13 cellular contexts compared by ENCODE assay signal in the genomic region with DNA sequence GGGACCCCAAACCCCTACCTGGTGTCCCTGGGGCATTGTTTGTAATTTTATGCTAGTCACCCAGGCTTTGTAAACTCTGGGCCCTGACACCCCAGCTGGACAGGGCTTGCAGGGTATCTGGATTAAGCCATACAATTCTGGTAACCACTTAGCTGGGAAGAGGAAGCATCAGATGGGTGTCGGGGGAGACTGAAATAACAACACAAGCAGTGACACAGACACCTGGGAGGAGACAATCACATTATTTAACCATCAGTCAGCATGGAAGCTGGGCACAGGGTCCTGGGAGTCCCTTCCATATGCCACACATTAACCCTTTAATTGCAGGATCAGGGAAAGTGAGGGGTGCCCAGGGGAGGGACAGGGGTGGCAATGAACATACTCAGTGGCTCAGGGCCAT. TPM values are rescaled to one million over a fixed set of nuclear protein-coding genes. Genes with fewer than 3 reads are reported as not detected.
A peak's percentile ranks its signal among the peaks of the same experiment; 100 is the strongest.
DNase-seq lines count a peak whose midpoint lies in the region; ATAC-seq and TF ChIP-seq lines count a peak whose summit lies in the region.
"Had no signal": no experiment of that assay in that cellular context is flagged by ENCODE, and none has a peak within 500 bp of the region (broad histone marks: within the 10 kb centered on the region; RNA-seq: fewer than 3 reads in every experiment).

No MANE protein-coding gene starts in this region.

- H3K79me2 ChIP-seq in PC-3 (ENCODE audit: low read length) (no peaks in the 10 kb centered on the region), Karpas-422 (ENCODE audit: low read length) (no peaks in the 10 kb centered on the region)

- peak overlapping the region; percentile 82 for H3K4me3 Mint-ChIP-seq in nephron progenitor cell

- H3K27me3 Mint-ChIP-seq in nephron progenitor cell (ENCODE audit: low read depth, poor library complexity): peaks cover 70% of the 10 kb centered on the region
- H3K27me3 Mint-ChIP-seq: activated CD4-positive, alpha-beta T cell treated with anti-CD3 and anti-CD28 coated beads, Interleukin-2, amount 10 ng/mL, durations not matched to agents 24 days and 14 days had no signal

- BruUV-seq in PC-3 (replicated peaks; lab: Mats Ljungman, UMichigan): no TSS peak

- H3K36me3 ChIP-seq in PC-3 (ENCODE audit: low read depth, low read length) (no peaks in the 10 kb centered on the region), Karpas-422 (ENCODE audit: insufficient read depth, low read length) (no peaks in the 10 kb centered on the region)
- H3K36me3 ChIP-seq: heart left ventricle, tibial artery had no signal

- TF ChIP-seq CTCF in PC-3 (conservative IDR thresholded peaks at IDR 0.05; ENCODE audit: low read depth, low read length): no peak
- TF ChIP-seq CTCF in nephron progenitor cell (IDR thresholded peaks at IDR 0.05): no peak

- no peaks in the 10 kb centered on the region for H3K36me3 Mint-ChIP-seq in nephron progenitor cell (ENCODE audit: low read depth)

- H4K20me1 ChIP-seq in PC-3 (ENCODE audit: low read length) (no peaks in the 10 kb centered on the region), Karpas-422 (ENCODE audit: insufficient read depth, low read depth, low read length) (no peaks in the 10 kb centered on the region)

- peak overlapping the region; percentile 95; the same call in 1 of the 2 replicates for H3K4me2 ChIP-seq in PC-3 (ENCODE audit: low read length)
- H3K4me2 ChIP-seq in Karpas-422 (ENCODE audit: low read depth, low read length, poor library complexity, severe bottlenecking): no peak overlapping the region

- H3K27ac ChIP-seq in PC-3 (ENCODE audit: low read length): no peak overlapping the region
- H3K27ac ChIP-seq in Karpas-422 (ENCODE audit: low read length): no peak overlapping the region

- H3K4me3 ChIP-seq in PC-3 (ENCODE audit: low read length) (no peak overlapping the region), Karpas-422 (ENCODE audit: low read length) (no peak overlapping the region)

- H3K9me3 ChIP-seq in PC-3 (ENCODE audit: low read length) (no peaks in the 10 kb centered on the region), Karpas-422 (ENCODE audit: low read length) (no peaks in the 10 kb centered on the region)
- H3K9me3 ChIP-seq: heart left ventricle, tibial artery had no signal

- CTCF ChIA-PET in PC-3 (lab: Charles Lee): no interaction called here

- H3K4me1 ChIP-seq in PC-3 (ENCODE audit: insufficient read depth, low read length): peaks cover 18% of the 10 kb centered on the region
- peaks cover 13% of the 10 kb centered on the region for H3K4me1 ChIP-seq in Karpas-422 (ENCODE audit: low read length)

- POLR2A ChIA-PET in PC-3 (lab: Charles Lee; ENCODE audit: unreplicated experiment): no interaction called here

- H3K9me2 ChIP-seq in PC-3 (replicated peaks; ENCODE audit: low read length) (no peaks in the 10 kb centered on the region), Karpas-422 (replicated peaks; ENCODE audit: insufficient read depth, low read length) (no peaks in the 10 kb centered on the region)

- H3K4me1 Mint-ChIP-seq in nephron progenitor cell: peaks cover 41% of the 10 kb centered on the region

- peak; percentile 41 for DNase-seq in activated CD8-positive, alpha-beta memory T cell treated with anti-CD3 and anti-CD28 coated beads, Interleukin-2, amount 50 U/mL, for 48 hours
- no peak for DNase-seq in activated CD8-positive, alpha-beta memory T cell treated with anti-CD3 and anti-CD28 coated beads for 24 hours
- DNase-seq in PC-3 (no peak), nephron progenitor cell (no peak), Karpas-422 (no peak)
- DNase-seq: activated CD4-positive, alpha-beta T cell treated with anti-CD3 and anti-CD28 coated beads, Interleukin-2, amount 10 ng/mL, durations not matched to agents 24 days and 14 days; activated T-cell treated with anti-CD3 and anti-CD28 coated beads, Interleukin-2, amount 50 U/mL, for 48 hours; amygdala; heart left ventricle; NCI-H1694; NCI-H510A treated with DMSO at 0.1 percent for 48 hours; tibial artery had no signal

- intact Hi-C loops in PC-3 (cut with micrococcal nuclease): loop anchor here (5.0 kb wide), 1 partner anchor 35 kb away; no protein-coding TSS in a partner anchor

- H3K27me3 ChIP-seq in PC-3 (ENCODE audit: low read length) (no peaks in the 10 kb centered on the region), Karpas-422 (ENCODE audit: low read length) (no peaks in the 10 kb centered on the region)
- H3K27me3 ChIP-seq: heart left ventricle, tibial artery had no signal

- H3K9me3 Mint-ChIP-seq in nephron progenitor cell: no peaks in the 10 kb centered on the region
- H3K9me3 Mint-ChIP-seq: activated CD4-positive, alpha-beta T cell treated with anti-CD3 and anti-CD28 coated beads, Interleukin-2, amount 10 ng/mL, durations not matched to agents 24 days and 14 days had no signal

- no peak overlapping the region for H3K9ac ChIP-seq in PC-3 (ENCODE audit: low read length)
- no peak overlapping the region for H3K9ac ChIP-seq in Karpas-422 (ENCODE audit: low read length)

- no peak overlapping the region for H2AFZ ChIP-seq in PC-3 (ENCODE audit: low read length)
- H2AFZ ChIP-seq in Karpas-422 (ENCODE audit: low read length): no peak overlapping the region

- no peak overlapping the region for H3K27ac Mint-ChIP-seq in nephron progenitor cell

- ATAC-seq in PC-3 (no peak), HG03108 (IDR thresholded peaks at IDR 0.05; ENCODE audit: unreplicated experiment) (no peak)

- no peaks in the 10 kb centered on the region for H3F3A ChIP-seq in PC-3 (ENCODE audit: low read length, unreplicated experiment)

RNA-seq across cellular contexts. Expression of a gene that starts 29.8 kb away (rescaled TPM):
- 0.58 and 0.63 TPM in 2 replicates for total RNA-seq in PC-3 (2014; rRNA removed)
- total RNA-seq in Karpas-422 (2014; rRNA removed; shearing (Covaris generic); ENCODE audit: low replicate concordance): 0.41 and 1.0 TPM in 2 replicates

RNA-seq across cellular contexts. Expression of a gene that starts 38.0 kb away (rescaled TPM):
- total RNA-seq in PC-3 (2014; rRNA removed): 24.0 and 30.9 TPM in 2 replicates
- total RNA-seq in Karpas-422 (2014; rRNA removed; shearing (Covaris generic); ENCODE audit: low replicate concordance): 26.2 and 31.1 TPM in 2 replicates

RNA-seq across cellular contexts. Expression of a gene that starts 38.2 kb away (rescaled TPM):
- total RNA-seq in PC-3 (2014; rRNA removed): 128 and 149 TPM in 2 replicates
- total RNA-seq in Karpas-422 (2014; rRNA removed; shearing (Covaris generic); ENCODE audit: low replicate concordance): 14.0 and 31.9 TPM in 2 replicates

RNA-seq across cellular contexts. Expression of a gene that starts 42.0 kb away (rescaled TPM):
- total RNA-seq in PC-3 (2014; rRNA removed): 4.2 and 6.2 TPM in 2 replicates
- 15.5 and 26.2 TPM in 2 replicates for total RNA-seq in Karpas-422 (2014; rRNA removed; shearing (Covaris generic); ENCODE audit: low replicate concordance)

RNA-seq across cellular contexts. Expression of a gene that starts 45.8 kb away (rescaled TPM):
- total RNA-seq in PC-3 (2014; rRNA removed): 23.3 and 37.5 TPM in 2 replicates
- 14.2 and 38.7 TPM in 2 replicates for total RNA-seq in Karpas-422 (2014; rRNA removed; shearing (Covaris generic); ENCODE audit: low replicate concordance)
